In the genomic region with DNA sequence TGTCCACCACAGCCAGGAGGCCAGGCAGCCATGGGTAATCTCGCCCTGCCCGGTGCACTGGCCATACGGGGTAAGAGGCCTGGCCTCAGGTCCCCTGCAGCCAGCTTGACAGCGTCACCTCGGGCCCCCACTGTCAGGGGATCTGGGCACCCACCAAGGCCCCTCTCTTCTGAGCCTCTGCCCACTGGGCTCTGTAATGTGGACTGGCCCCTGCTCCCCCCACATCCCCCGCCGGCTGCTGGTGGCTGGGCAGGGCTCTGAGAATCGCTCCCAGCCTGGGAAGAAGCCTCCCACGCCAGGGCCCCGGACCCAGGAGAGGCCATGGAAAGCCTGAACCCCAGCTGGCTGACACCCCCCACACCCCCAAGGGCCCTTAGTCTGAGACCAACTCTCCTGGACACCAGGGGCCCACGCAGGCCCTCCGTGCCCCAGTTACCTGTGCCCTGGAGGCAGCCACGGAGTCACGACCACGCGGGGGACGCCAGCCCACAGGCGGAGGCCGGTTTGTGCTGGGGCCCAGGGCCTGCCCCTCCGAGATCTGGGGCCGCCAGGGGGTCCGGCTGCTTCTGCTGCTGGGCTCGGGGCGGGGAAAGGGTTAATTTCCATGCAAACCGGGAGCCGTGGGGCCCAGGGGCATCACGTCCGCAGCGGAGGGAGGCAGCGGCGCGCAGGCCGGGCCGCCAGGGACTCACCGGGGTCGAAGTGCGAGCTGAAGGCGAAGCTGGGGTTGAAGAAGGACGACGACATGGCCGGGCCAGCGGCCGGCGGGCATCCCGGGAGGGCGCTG, we compare ENCODE assay signal across 10 cellular contexts. TPM values are rescaled to one million over a fixed set of nuclear protein-coding genes. Genes with fewer than 3 reads are reported as not detected.
DNase-seq lines count a peak whose midpoint lies in the region; ATAC-seq, FAIRE-seq and TF ChIP-seq lines count a peak whose summit lies in the region.
"Had no signal": no experiment of that assay in that cellular context is flagged by ENCODE, and none has a peak within 500 bp of the region (broad histone marks: within the 10 kb centered on the region; RNA-seq: fewer than 3 reads in every experiment).

A gene (plus strand): TSS at position 262 of the 787 bp plus-strand sequence. CDS start 15,720 bp downstream, outside the sequence.

- H3K9me3 Mint-ChIP-seq in GM23338 (no peaks in the 10 kb centered on the region), immature natural killer cell (no peaks in the 10 kb centered on the region)
- no peaks in the 10 kb centered on the region for H3K9me3 Mint-ChIP-seq in activated CD8-positive, alpha-beta T cell treated with anti-CD3 and anti-CD28 coated beads for 36 hours

- ATAC-seq in GM23338 = peak; percentile 61
- ATAC-seq in activated CD8-positive, alpha-beta T cell treated with anti-CD3 and anti-CD28 coated beads for 36 hours = no peak
- no peak for ATAC-seq in HG02588 (IDR thresholded peaks at IDR 0.05; ENCODE audit: unreplicated experiment)

- H3K4me3 Mint-ChIP-seq in GM23338 (peak within 1 kb of the TSS; percentile 65), immature natural killer cell (peak within 1 kb of the TSS in 4 of 5 donors; percentile 24 to 59 (median 49))
- no peak within 1 kb of the TSS for H3K4me3 Mint-ChIP-seq in activated CD8-positive, alpha-beta T cell treated with anti-CD3 and anti-CD28 coated beads for 36 hours

- H3K4me1 Mint-ChIP-seq in GM23338 (peaks cover 2% of the 10 kb centered on the region; the same call in 1 of the 3 replicates), immature natural killer cell (peaks cover 4 to 9% of the 10 kb centered on the region in 2 donors)
- H3K4me1 Mint-ChIP-seq in activated CD8-positive, alpha-beta T cell treated with anti-CD3 and anti-CD28 coated beads for 36 hours (ENCODE audit: low read depth) = no peaks in the 10 kb centered on the region

- H3K4me1 ChIP-seq in GM23338 (ENCODE audit: insufficient read depth) (no peaks in the 10 kb centered on the region), skeletal muscle satellite cell (ENCODE audit: control insufficient read depth, insufficient read depth, low read length) (peaks cover 8% of the 10 kb centered on the region)

- no peaks in the 10 kb centered on the region for H4K20me1 ChIP-seq in GM23338 (replicated peaks; ENCODE audit: insufficient read depth)

- H3K36me3 Mint-ChIP-seq in GM23338 (ENCODE audit: low read depth) (no peaks in the 10 kb centered on the region), immature natural killer cell (no peaks in the 10 kb centered on the region)
- no peaks in the 10 kb centered on the region for H3K36me3 Mint-ChIP-seq in activated CD8-positive, alpha-beta T cell treated with anti-CD3 and anti-CD28 coated beads for 36 hours (ENCODE audit: low read depth)

- CTCF ChIA-PET in activated CD8-positive, alpha-beta T cell treated with anti-CD3 and anti-CD28 coated beads for 36 hours (lab: Charles Lee) = no interaction called here

- H2AFZ ChIP-seq in GM23338 = peak within 1 kb of the TSS; percentile 89; the same call in 1 of the 2 replicates

- POLR2A ChIA-PET in activated CD8-positive, alpha-beta T cell treated with anti-CD3 and anti-CD28 coated beads for 36 hours (lab: Charles Lee) = no interaction called here

- H3K9me3 ChIP-seq in skeletal muscle satellite cell (replicated peaks; ENCODE audit: low read length) = no peaks in the 10 kb centered on the region

- no peak within 1 kb of the TSS; the same call in 1 of the 2 replicates for H3K27ac Mint-ChIP-seq in GM23338
- no peak within 1 kb of the TSS for H3K27ac Mint-ChIP-seq in immature natural killer cell
- H3K27ac Mint-ChIP-seq in activated CD8-positive, alpha-beta T cell treated with anti-CD3 and anti-CD28 coated beads for 36 hours = no peak within 1 kb of the TSS

- no peak within 1 kb of the TSS for H3K27ac ChIP-seq in GM23338 (ENCODE audit: low read depth)

- no peak for FAIRE-seq in GM19239 (lab: Jason Lieb, UNC)

- H3K9me2 ChIP-seq in GM23338 (ENCODE audit: insufficient read depth) = no peaks in the 10 kb centered on the region

- no peaks in the 10 kb centered on the region for H3K79me2 ChIP-seq in GM23338 (replicated peaks; ENCODE audit: insufficient read depth)

- DNase-seq in GM23338 (ENCODE audit: low spot score) = peak; percentile 72
- peak in 29 of 56 donors; percentile 23 to 77 (median 66) for DNase-seq in amygdala (lab: John Stamatoyannopoulos, UW)
- DNase-seq in immature natural killer cell = no peak
- DNase-seq in activated CD8-positive, alpha-beta T cell treated with anti-CD3 and anti-CD28 coated beads for 36 hours = no peak
- DNase-seq in SW 1271 (lab: John Stamatoyannopoulos, UW) = no peak
- DNase-seq in GM19239 (ENCODE audit: insufficient read length, low spot score) = no peak

- H3K4me3 ChIP-seq in GM23338 (peak within 1 kb of the TSS; percentile 55), skeletal muscle satellite cell (ENCODE audit: low read length) (peak within 1 kb of the TSS; percentile 57)

- H3K27me3 ChIP-seq in GM23338 (ENCODE audit: insufficient read depth) (no peaks in the 10 kb centered on the region), skeletal muscle satellite cell (ENCODE audit: control insufficient read depth, insufficient read depth, low read length) (peaks cover 50% of the 10 kb centered on the region)

- H3K9ac ChIP-seq in skeletal muscle satellite cell (ENCODE audit: low read depth, low read length) = no peak within 1 kb of the TSS

- intact Hi-C loops in activated CD8-positive, alpha-beta T cell treated with anti-CD3 and anti-CD28 coated beads for 36 hours (cut with micrococcal nuclease) = no loop called here

- H3K27me3 Mint-ChIP-seq in GM23338 (ENCODE audit: insufficient read depth, low read depth, poor library complexity) (peaks cover 6% of the 10 kb centered on the region), immature natural killer cell (ENCODE audit: low read depth in 3 of 3) (peaks cover 0 to 5% (median 0%) of the 10 kb centered on the region in 3 donors)
- H3K27me3 Mint-ChIP-seq in activated CD8-positive, alpha-beta T cell treated with anti-CD3 and anti-CD28 coated beads for 36 hours = peaks cover 12% of the 10 kb centered on the region

- H3K4me2 ChIP-seq in GM23338 (peak within 1 kb of the TSS; percentile 77), skeletal muscle satellite cell (ENCODE audit: low read length) (peak within 1 kb of the TSS; percentile 72)

- H3K36me3 ChIP-seq in GM23338 (ENCODE audit: insufficient read depth) (no peaks in the 10 kb centered on the region), skeletal muscle satellite cell (ENCODE audit: insufficient read depth, low read length) (no peaks in the 10 kb centered on the region)

- H3F3A ChIP-seq in GM23338 (replicated peaks; ENCODE audit: low read depth) = 0 out of 2 replicates have a peak, but pooled peaks cover 8% of the 10 kb centered on the region

- TF ChIP-seq CTCF in GM23338 (conservative IDR thresholded peaks at IDR 0.05; ENCODE audit: low read depth in 2 of 2) = no peak
- TF ChIP-seq CTCF in activated CD8-positive, alpha-beta T cell treated with anti-CD3 and anti-CD28 coated beads for 36 hours (IDR thresholded peaks at IDR 0.05) = no peak

TF ChIP-seq in GM23338, 12 proteins besides CTCF, POLR2A, EP300 and RAD21 (continues in another document):
- TF ChIP-seq JUNB (IDR thresholded peaks at IDR 0.05; ENCODE audit: unreplicated experiment) = no peak
- TF ChIP-seq STAT1 (IDR thresholded peaks at IDR 0.05; ENCODE audit: unreplicated experiment) = no peak
- TF ChIP-seq ZNF114 (CRISPR knock-in tag; IDR thresholded peaks at IDR 0.05) = no peak
- no peak for TF ChIP-seq POLR2AphosphoS5 (IDR thresholded peaks at IDR 0.05; ENCODE audit: low read depth)
- TF ChIP-seq, protein P1, sequence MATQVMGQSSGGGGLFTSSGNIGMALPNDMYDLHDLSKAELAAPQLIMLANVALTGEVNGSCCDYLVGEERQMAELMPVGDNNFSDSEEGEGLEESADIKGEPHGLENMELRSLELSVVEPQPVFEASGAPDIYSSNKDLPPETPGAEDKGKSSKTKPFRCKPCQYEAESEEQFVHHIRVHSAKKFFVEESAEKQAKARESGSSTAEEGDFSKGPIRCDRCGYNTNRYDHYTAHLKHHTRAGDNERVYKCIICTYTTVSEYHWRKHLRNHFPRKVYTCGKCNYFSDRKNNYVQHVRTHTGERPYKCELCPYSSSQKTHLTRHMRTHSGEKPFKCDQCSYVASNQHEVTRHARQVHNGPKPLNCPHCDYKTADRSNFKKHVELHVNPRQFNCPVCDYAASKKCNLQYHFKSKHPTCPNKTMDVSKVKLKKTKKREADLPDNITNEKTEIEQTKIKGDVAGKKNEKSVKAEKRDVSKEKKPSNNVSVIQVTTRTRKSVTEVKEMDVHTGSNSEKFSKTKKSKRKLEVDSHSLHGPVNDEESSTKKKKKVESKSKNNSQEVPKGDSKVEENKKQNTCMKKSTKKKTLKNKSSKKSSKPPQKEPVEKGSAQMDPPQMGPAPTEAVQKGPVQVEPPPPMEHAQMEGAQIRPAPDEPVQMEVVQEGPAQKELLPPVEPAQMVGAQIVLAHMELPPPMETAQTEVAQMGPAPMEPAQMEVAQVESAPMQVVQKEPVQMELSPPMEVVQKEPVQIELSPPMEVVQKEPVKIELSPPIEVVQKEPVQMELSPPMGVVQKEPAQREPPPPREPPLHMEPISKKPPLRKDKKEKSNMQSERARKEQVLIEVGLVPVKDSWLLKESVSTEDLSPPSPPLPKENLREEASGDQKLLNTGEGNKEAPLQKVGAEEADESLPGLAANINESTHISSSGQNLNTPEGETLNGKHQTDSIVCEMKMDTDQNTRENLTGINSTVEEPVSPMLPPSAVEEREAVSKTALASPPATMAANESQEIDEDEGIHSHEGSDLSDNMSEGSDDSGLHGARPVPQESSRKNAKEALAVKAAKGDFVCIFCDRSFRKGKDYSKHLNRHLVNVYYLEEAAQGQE (IDR thresholded peaks at IDR 0.05; ENCODE audit: unreplicated experiment) = no peak
- TF ChIP-seq, protein P2, sequence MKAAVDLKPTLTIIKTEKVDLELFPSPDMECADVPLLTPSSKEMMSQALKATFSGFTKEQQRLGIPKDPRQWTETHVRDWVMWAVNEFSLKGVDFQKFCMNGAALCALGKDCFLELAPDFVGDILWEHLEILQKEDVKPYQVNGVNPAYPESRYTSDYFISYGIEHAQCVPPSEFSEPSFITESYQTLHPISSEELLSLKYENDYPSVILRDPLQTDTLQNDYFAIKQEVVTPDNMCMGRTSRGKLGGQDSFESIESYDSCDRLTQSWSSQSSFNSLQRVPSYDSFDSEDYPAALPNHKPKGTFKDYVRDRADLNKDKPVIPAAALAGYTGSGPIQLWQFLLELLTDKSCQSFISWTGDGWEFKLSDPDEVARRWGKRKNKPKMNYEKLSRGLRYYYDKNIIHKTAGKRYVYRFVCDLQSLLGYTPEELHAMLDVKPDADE (IDR thresholded peaks at IDR 0.05) = no peak
- TF ChIP-seq ZNF331 (CRISPR knock-in tag; IDR thresholded peaks at IDR 0.05; ENCODE audit: low read depth) = no peak
- no peak for TF ChIP-seq CREB1 (CRISPR knock-in tag; IDR thresholded peaks at IDR 0.05; ENCODE audit: low read depth)

RNA-seq across cellular contexts. Expression of the gene that starts here (rescaled TPM):
- total RNA-seq in GM23338 (2014; rRNA removed; shearing (Covaris generic)) = not detected in 2 replicates
- polyA plus RNA-seq in GM23338 (2016; fragmentation: Nextera tagmentation; extraction: Ambion mirVana) (not detected in 2 replicates), immature natural killer cell (not detected)
- total RNA-seq in skeletal muscle satellite cell (2012; rRNA removed) = not detected in 2 replicates
- total RNA-seq in activated CD8-positive, alpha-beta T cell treated with anti-CD3 and anti-CD28 coated beads for 36 hours = not detected
- total RNA-seq: NCI-H460 had no signal
- polyA plus RNA-seq: adipose tissue had no signal

Comparison
In these comparisons a context has a peak if more than half of its experiments do, and no peak if none do; other contexts are left out.
1. Peak in DNase-seq, ATAC-seq, H3K4me3 ChIP-seq and H3K4me2 ChIP-seq in GM23338; RNA of the gene not detected or under 1 TPM.
2. DNase-seq: peak in amygdala (29 of 56); none in immature natural killer cell (0 of 3), activated CD8-positive, alpha-beta T cell treated with anti-CD3 and anti-CD28 coated beads for 36 hours (single experiment), SW 1271 (0 of 2) and GM19239 (single experiment).